In the genomic region with DNA sequence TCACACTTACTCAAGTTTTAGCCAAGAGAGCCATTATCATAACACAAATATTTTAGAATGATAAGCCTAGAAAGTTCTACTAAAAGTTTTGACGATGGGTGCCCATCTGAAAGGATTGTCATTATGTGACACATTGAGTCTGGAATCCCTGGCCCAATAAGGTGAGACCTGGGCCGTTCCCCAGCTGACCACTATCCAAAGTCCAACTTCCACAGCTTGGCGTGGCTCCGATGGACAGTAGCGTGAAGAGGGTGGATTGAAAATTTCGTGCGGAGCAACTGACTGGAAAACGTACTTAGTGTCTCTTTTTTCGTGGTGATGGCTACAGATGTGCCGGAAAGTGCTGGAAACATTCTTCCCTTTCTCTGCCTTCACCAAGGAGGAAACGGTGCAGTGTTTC, we compare ENCODE assay signal across 23 cellular contexts.
"Had no signal": no experiment of that assay in that cellular context is flagged by ENCODE, and none has a peak within 500 bp of the region (broad histone marks: within the 10 kb centered on the region; RNA-seq: fewer than 3 reads in every experiment).

No MANE protein-coding gene starts in this region.

- H3K36me3 ChIP-seq: esophagus muscularis mucosa, gastroesophageal sphincter, left ventricle myocardium inferior, pancreas, tibial nerve, upper lobe of right lung, vagina had no signal

- H3K27ac Mint-ChIP-seq: naive thymus-derived CD4-positive, alpha-beta T cell; progenitor cell of endocrine pancreas; stimulated activated memory B cell treated with anti-CD40 and anti-IgM and Interleukin-4, amounts not matched to agents 10 μg/mL and 1 μg/mL and 100 μg/mL, for 72 hours; stimulated activated naive CD8-positive, alpha-beta T cell treated with anti-CD3 and anti-CD28 coated beads, Interleukin-15, Interleukin-2, amounts not matched to agents 100 ng/mL and 50 ng/mL, for 24 hours had no signal

- H3K9me3 Mint-ChIP-seq: naive thymus-derived CD4-positive, alpha-beta T cell; neural crest cell; stimulated activated memory B cell treated with anti-CD40 and anti-IgM and Interleukin-4, amounts not matched to agents 10 μg/mL and 1 μg/mL and 100 μg/mL, for 72 hours; stimulated activated naive CD8-positive, alpha-beta T cell treated with anti-CD3 and anti-CD28 coated beads, Interleukin-15, Interleukin-2, amounts not matched to agents 100 ng/mL and 50 ng/mL, for 24 hours had no signal

- H3K4me3 Mint-ChIP-seq: naive thymus-derived CD4-positive, alpha-beta T cell; neural crest cell; stimulated activated memory B cell treated with anti-CD40 and anti-IgM and Interleukin-4, amounts not matched to agents 10 μg/mL and 1 μg/mL and 100 μg/mL, for 72 hours; stimulated activated naive CD8-positive, alpha-beta T cell treated with anti-CD3 and anti-CD28 coated beads, Interleukin-15, Interleukin-2, amounts not matched to agents 100 ng/mL and 50 ng/mL, for 24 hours had no signal

- H3K9me3 ChIP-seq: esophagus muscularis mucosa, gastroesophageal sphincter, left ventricle myocardium inferior, pancreas, tibial nerve, upper lobe of right lung, vagina had no signal

- H3K27me3 ChIP-seq: esophagus muscularis mucosa, gastroesophageal sphincter, pancreas, tibial nerve, upper lobe of right lung, vagina had no signal

- H3K4me2 ChIP-seq: smooth muscle cell had no signal

- H3K4me1 Mint-ChIP-seq: naive thymus-derived CD4-positive, alpha-beta T cell had no signal

- H3K4me1 ChIP-seq: upper lobe of right lung, vagina had no signal

- H3K27ac ChIP-seq: coronary artery, epithelial cell of prostate, esophagus muscularis mucosa, gastroesophageal sphincter, pancreas, upper lobe of right lung, vagina had no signal

- H3K36me3 Mint-ChIP-seq: naive thymus-derived CD4-positive, alpha-beta T cell; stimulated activated memory B cell treated with anti-CD40 and anti-IgM and Interleukin-4, amounts not matched to agents 10 μg/mL and 1 μg/mL and 100 μg/mL, for 72 hours had no signal

- H3K4me3 ChIP-seq: coronary artery, esophagus muscularis mucosa, gastroesophageal sphincter, left ventricle myocardium inferior, lung, pancreas, smooth muscle cell, tibial nerve, upper lobe of right lung, vagina had no signal

- ATAC-seq: gastroesophageal sphincter; naive thymus-derived CD4-positive, alpha-beta T cell; pancreas; right cardiac atrium; stimulated activated memory B cell treated with anti-CD40 and anti-IgM and Interleukin-4, amounts not matched to agents 10 μg/mL and 1 μg/mL and 100 μg/mL, for 72 hours had no signal

- DNase-seq: effector memory CD4-positive, alpha-beta T cell; glutamatergic neuron; left ventricle myocardium inferior; mesendoderm; naive thymus-derived CD4-positive, alpha-beta T cell; nucleus accumbens; pancreas; right cardiac atrium; stimulated activated CD4-positive, alpha-beta T cell treated with anti-CD3 and anti-CD28 coated beads, Interleukin-4, amount 100 ng/mL, for 1 hour; stimulated activated CD8-positive, alpha-beta memory T cell treated with anti-CD3 and anti-CD28 coated beads, Interleukin-4, amount 100 ng/mL, for 48 hours; upper lobe of right lung had no signal
